22 cellular contexts compared by ENCODE assay signal in the genomic region with DNA sequence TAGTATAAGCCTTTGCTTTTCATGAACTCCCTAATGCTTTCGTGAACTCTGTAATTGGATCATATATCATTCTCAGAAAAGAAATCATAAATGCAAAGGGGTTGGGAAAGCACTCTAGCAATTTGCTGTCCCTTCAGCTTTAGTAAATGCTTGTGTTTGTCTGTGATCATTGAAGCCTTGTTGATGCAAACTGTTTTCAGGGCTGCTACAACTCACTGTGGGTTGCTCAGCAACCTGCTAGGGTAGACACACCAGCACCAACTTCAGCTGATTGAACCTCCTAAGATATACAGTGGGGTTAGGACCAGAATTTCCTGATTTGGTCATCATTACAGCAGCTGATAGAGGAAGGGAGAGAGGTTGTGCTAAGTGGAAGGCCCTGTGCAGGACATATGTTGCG.
A peak's percentile ranks its signal among the peaks of the same experiment; 100 is the strongest.
DNase-seq lines count a peak whose midpoint lies in the region; ATAC-seq and TF ChIP-seq lines count a peak whose summit lies in the region.
"Had no signal": no experiment of that assay in that cellular context is flagged by ENCODE, and none has a peak within 500 bp of the region (broad histone marks: within the 10 kb centered on the region; RNA-seq: fewer than 3 reads in every experiment).

No MANE protein-coding gene starts in this region.

- H3K9me2 ChIP-seq in SK-N-SH = no peaks in the 10 kb centered on the region

- H3K9ac ChIP-seq in SK-N-SH = no peak overlapping the region
- no peak overlapping the region for H3K9ac ChIP-seq in trophoblast cell (ENCODE audit: low read length)
- H3K9ac ChIP-seq: BLaER1 treated with 17β-estradiol and CSF1 and Interleukin-3, amounts not matched to agents 10 nM and 100 nM; GM23248 had no signal

- WGBS in SK-N-SH (ENCODE audit: low lambda C conversion rate) = 98% methylated on average over 2 of the region's 2 CpGs
- WGBS in trophoblast cell (ENCODE audit: extremely low coverage, insufficient coverage, insufficient read length) = no CpG with 5 or more reads among the region's 2 CpGs

- no peak overlapping the region for H3K4ac ChIP-seq in trophoblast cell (ENCODE audit: low read depth, low read length)

- H3K4me1 ChIP-seq in SK-N-SH (ENCODE audit: control insufficient read depth in 1 of 2, insufficient read depth in 2 of 2, low read depth in 1 of 2, low read length in 1 of 2) = peaks cover 13 to 21% of the 10 kb centered on the region in 2 experiments
- no peaks in the 10 kb centered on the region for H3K4me1 ChIP-seq in trophoblast cell (ENCODE audit: control insufficient read depth in 1 of 2, insufficient read depth in 2 of 2, low read length in 2 of 2)
- H3K4me1 ChIP-seq: A549, BE2C had no signal

- H3K79me1 ChIP-seq in trophoblast cell (ENCODE audit: low read length) = no peaks in the 10 kb centered on the region

- CTCF ChIA-PET in SK-N-SH (lab: Yijun Ruan, JAX) = no interaction called here

- H4K8ac ChIP-seq in trophoblast cell (ENCODE audit: low read depth, low read length) = no peak overlapping the region

- TF ChIP-seq RAD21 in SK-N-SH (IDR thresholded peaks at IDR 0.05; ENCODE audit: low read length) = no peak

- H2AFZ ChIP-seq in SK-N-SH (ENCODE audit: low read depth) = no peak overlapping the region
- no peak overlapping the region for H2AFZ ChIP-seq in trophoblast cell (ENCODE audit: insufficient read depth, low read length, poor library complexity)
- H2AFZ ChIP-seq: GM23248 had no signal

- no peak overlapping the region for H2BK5ac ChIP-seq in trophoblast cell (ENCODE audit: low read depth, low read length, poor library complexity)

- no peak for TF ChIP-seq CTCF in SK-N-SH (IDR thresholded peaks at IDR 0.05)

- H3K79me2 ChIP-seq in SK-N-SH (ENCODE audit: insufficient read depth) = no peaks in the 10 kb centered on the region
- H3K79me2 ChIP-seq in trophoblast cell (ENCODE audit: control insufficient read depth, insufficient read depth, low read length, poor library complexity) = no peaks in the 10 kb centered on the region

- peak; percentile 36 for DNase-seq in DMS53 (lab: John Stamatoyannopoulos, UW)
- no peak for DNase-seq in DMS53 treated with DMSO at 0.1 percent for 48 hours (lab: John Stamatoyannopoulos, UW; ENCODE audit: unreplicated experiment)
- no peak for DNase-seq in SK-N-SH
- DNase-seq in left kidney (ENCODE audit: low read depth, low spot score) = peak; percentile 43
- peak; percentile 33 to 60 for DNase-seq in trophoblast cell
- DNase-seq in GM19240 (ENCODE audit: insufficient read length, low spot score) = no peak
- DNase-seq in SHP77 treated with DMSO at 0.1 percent for 48 hours (lab: John Stamatoyannopoulos, UW) = no peak
- DNase-seq: 8988T; ACHN; AML-193; BE2C; CD4-positive, alpha-beta T cell; CD8-positive, alpha-beta memory T cell; DMS 273 treated with DMSO at 0.1 percent for 48 hours; DMS79 treated with DMSO at 0.1 percent for 48 hours; GF-D8; GM23248; H7; HCEC 1CT had no signal

- H3K18ac ChIP-seq in trophoblast cell (ENCODE audit: low read length) = no peak overlapping the region

- H3F3A ChIP-seq in SK-N-SH (replicated peaks; ENCODE audit: insufficient read depth) = peaks cover 18% of the 10 kb centered on the region

- H3K4me2 ChIP-seq in SK-N-SH (no peak overlapping the region), trophoblast cell (ENCODE audit: low read length) (no peak overlapping the region)
- H3K4me2 ChIP-seq: A549; BLaER1 treated with 17β-estradiol and CSF1 and Interleukin-3, amounts not matched to agents 10 nM and 100 nM had no signal

- H4K20me1 ChIP-seq in SK-N-SH (ENCODE audit: insufficient read depth) = no peaks in the 10 kb centered on the region
- H4K20me1 ChIP-seq: BLaER1 treated with 17β-estradiol and CSF1 and Interleukin-3, amounts not matched to agents 10 nM and 100 nM had no signal

- H3K14ac ChIP-seq in trophoblast cell (ENCODE audit: low read length) = no peak overlapping the region

- no peak overlapping the region for H2AK5ac ChIP-seq in trophoblast cell (ENCODE audit: low read length)

- no peak overlapping the region for H4K91ac ChIP-seq in trophoblast cell (ENCODE audit: low read depth, low read length)

- TF ChIP-seq EP300 in SK-N-SH (IDR thresholded peaks at IDR 0.05; ENCODE audit: borderline replicate concordance in 1 of 2, low read depth in 1 of 2, low read length in 1 of 2) = no peak

- H3K23ac ChIP-seq in trophoblast cell (ENCODE audit: low read length) = no peak overlapping the region

- no peak overlapping the region for H4K12ac ChIP-seq in trophoblast cell (ENCODE audit: low read depth, low read length)

- H2BK12ac ChIP-seq in trophoblast cell (ENCODE audit: low read length) = no peak overlapping the region

- H3K36me3 ChIP-seq in SK-N-SH (replicated peaks in 1 of 2; ENCODE audit: control insufficient read depth in 1 of 2, insufficient read depth in 2 of 2, low read length in 1 of 2) = peaks cover 13 to 20% of the 10 kb centered on the region in 2 experiments
- no peaks in the 10 kb centered on the region for H3K36me3 ChIP-seq in trophoblast cell (ENCODE audit: control insufficient read depth in 1 of 2, insufficient read depth in 2 of 2, low read length in 2 of 2)
- H3K36me3 ChIP-seq: BLaER1 treated with 17β-estradiol and CSF1 and Interleukin-3, amounts not matched to agents 10 nM and 100 nM had no signal

- POLR2A ChIA-PET in SK-N-SH (lab: Yijun Ruan, JAX) = no interaction called here

- no peak overlapping the region for H2BK120ac ChIP-seq in trophoblast cell (ENCODE audit: insufficient read depth, low read length, poor library complexity)

- H3K27ac ChIP-seq in SK-N-SH (ENCODE audit: low read depth in 2 of 2, low read length in 1 of 2) (no peak overlapping the region; a peak in 1 of 4 replicates), trophoblast cell (ENCODE audit: low read depth, low read length) (no peak overlapping the region)
- H3K27ac ChIP-seq: A549; BLaER1 treated with 17β-estradiol and CSF1 and Interleukin-3, amounts not matched to agents 10 nM and 100 nM; GM23248 had no signal

- no peak overlapping the region for H3K4me3 ChIP-seq in SK-N-SH (ENCODE audit: low read depth in 2 of 2, low read length in 1 of 2)
- H3K4me3 ChIP-seq in trophoblast cell (ENCODE audit: low read depth, low read length) = no peak overlapping the region
- H3K4me3 ChIP-seq: A549; BLaER1 treated with 17β-estradiol and CSF1 and Interleukin-3, amounts not matched to agents 10 nM and 100 nM; GM23248 had no signal

- ATAC-seq in SK-N-SH treated with all-trans-retinoic acid at 6 μM for 48 hours = no peak
- ATAC-seq: A549 had no signal

- H3K27me3 ChIP-seq in SK-N-SH (ENCODE audit: insufficient read depth) (no peaks in the 10 kb centered on the region), trophoblast cell (ENCODE audit: insufficient read depth, low read length) (no peaks in the 10 kb centered on the region)
- H3K27me3 ChIP-seq: BE2C; BLaER1 treated with 17β-estradiol and CSF1 and Interleukin-3, amounts not matched to agents 10 nM and 100 nM had no signal

- H3K9me3 ChIP-seq in SK-N-SH = no peaks in the 10 kb centered on the region
- H3K9me3 ChIP-seq in trophoblast cell (ENCODE audit: insufficient read depth, low read depth, low read length) = no peaks in the 10 kb centered on the region
- H3K9me3 ChIP-seq: A549; BE2C; BLaER1 treated with 17β-estradiol and CSF1 and Interleukin-3, amounts not matched to agents 10 nM and 100 nM had no signal

TF ChIP-seq in SK-N-SH treated with all-trans-retinoic acid at 6 μM for 48 hours, 23 proteins besides CTCF, POLR2A, EP300 and RAD21 (continues in another document):
- TF ChIP-seq ZNF70 (CRISPR knock-in tag; IDR thresholded peaks at IDR 0.05) = no peak
- no peak for TF ChIP-seq ZNF565 (CRISPR knock-in tag; conservative IDR thresholded peaks at IDR 0.05; ENCODE audit: low read depth)
- TF ChIP-seq ZFP30 (CRISPR knock-in tag; IDR thresholded peaks at IDR 0.05) = peak; percentile 73

TF ChIP-seq in SK-N-SH, 30 proteins besides CTCF, POLR2A, EP300 and RAD21:
- TF ChIP-seq USF2 (IDR thresholded peaks at IDR 0.05; ENCODE audit: borderline replicate concordance, low read depth, low read length) (no peak), SIN3A (IDR thresholded peaks at IDR 0.05; ENCODE audit: borderline replicate concordance, low read depth, low read length) (no peak)

Comparison
In these comparisons a context has a peak if more than half of its experiments do, and no peak if none do; other contexts are left out.
1. DNase-seq: peak in DMS53 (single experiment), left kidney (single experiment) and trophoblast cell (2 of 2); none in DMS53 treated with DMSO at 0.1 percent for 48 hours (single experiment), SK-N-SH (single experiment), GM19240 (single experiment) and SHP77 treated with DMSO at 0.1 percent for 48 hours (single experiment).